Comparison of ENCODE assay signal across 8 cellular contexts in genomic region chr1:9009438-9010366, GRCh38. TPM values are rescaled to one million over a fixed set of nuclear protein-coding genes. Genes with fewer than 3 reads are reported as not detected.
DNase-seq lines count a peak whose midpoint lies in the region; ATAC-seq and TF ChIP-seq lines count a peak whose summit lies in the region.

No MANE protein-coding gene starts in this region.

- H2AFZ ChIP-seq in PC-9 (no peak overlapping the region), parathyroid adenoma (no peak overlapping the region)

- H3K9me3 ChIP-seq in PC-9 (ENCODE audit: insufficient read depth, low read depth) (no peaks in the 10 kb centered on the region), parathyroid adenoma (ENCODE audit: control insufficient read depth, low read length) (no peaks in the 10 kb centered on the region)

- H3K27me3 ChIP-seq in PC-9 (ENCODE audit: insufficient read depth, low read depth), result no peaks in the 10 kb centered on the region
- no peaks in the 10 kb centered on the region for H3K27me3 ChIP-seq in parathyroid adenoma (ENCODE audit: control insufficient read depth, insufficient read depth, low read length)

- no peak overlapping the region for H3K27ac ChIP-seq in PC-9
- H3K27ac ChIP-seq in parathyroid adenoma, result no peak overlapping the region

- peak; percentile 65 for DNase-seq in activated effector memory CD4-positive, alpha-beta T cell treated with anti-CD3 and anti-CD28 coated beads, Interleukin-2, amount 50 U/mL, for 16 hours
- no peak for DNase-seq in activated effector memory CD4-positive, alpha-beta T cell treated with Interleukin-2 at 50 U/mL for 16 hours
- DNase-seq in PC-9, result peak; percentile 8 to 50
- DNase-seq in epithelial cell of esophagus (ENCODE audit: low read depth), result peak; percentile 41
- no peak for DNase-seq in C1 segment of cervical spinal cord (lab: John Stamatoyannopoulos, UW)
- no peak for DNase-seq in hippocampal formation (lab: John Stamatoyannopoulos, UW)

- H3K4me2 ChIP-seq in PC-9, result no peak overlapping the region
- no peak overlapping the region for H3K4me2 ChIP-seq in parathyroid adenoma (ENCODE audit: low read length)

- H3K4me1 ChIP-seq in PC-9 (replicated peaks; ENCODE audit: insufficient read depth) (no peaks in the 10 kb centered on the region), parathyroid adenoma (no peaks in the 10 kb centered on the region)

- H3K79me2 ChIP-seq in PC-9 (ENCODE audit: low read depth) (no peaks in the 10 kb centered on the region), parathyroid adenoma (no peaks in the 10 kb centered on the region)

- POLR2A ChIA-PET in PC-9 (lab: Charles Lee; ENCODE audit: unreplicated experiment), result no interaction called here

- H4K20me1 ChIP-seq in PC-9 (ENCODE audit: insufficient read depth), result no peaks in the 10 kb centered on the region

- no peaks in the 10 kb centered on the region for H3K9me2 ChIP-seq in PC-9 (ENCODE audit: insufficient read depth)

- TF ChIP-seq CTCF in PC-9 (conservative IDR thresholded peaks at IDR 0.05), result peak; percentile 64
- TF ChIP-seq CTCF in epithelial cell of esophagus (IDR thresholded peaks at IDR 0.05; ENCODE audit: insufficient read depth, low read depth, low read length, missing control alignments), result peak; percentile 71
- TF ChIP-seq CTCF in parathyroid adenoma (IDR thresholded peaks at IDR 0.05), result peak; percentile 38

- H3K4me3 ChIP-seq in PC-9, result no peak overlapping the region
- H3K4me3 ChIP-seq in epithelial cell of esophagus (ENCODE audit: low read length), result no peak overlapping the region
- no peak overlapping the region for H3K4me3 ChIP-seq in parathyroid adenoma (ENCODE audit: low read depth, low read length)

- no peak overlapping the region for H3K9ac ChIP-seq in parathyroid adenoma

- no peak for ATAC-seq in GM21447 (IDR thresholded peaks at IDR 0.05; ENCODE audit: unreplicated experiment)

- no peaks in the 10 kb centered on the region for H3F3A ChIP-seq in PC-9 (ENCODE audit: insufficient read depth, low read depth)

- no TSS peak for BruUV-seq in PC-9 (replicated peaks; lab: Mats Ljungman, UMichigan)

- no peaks in the 10 kb centered on the region for H3K36me3 ChIP-seq in PC-9 (ENCODE audit: low read depth)
- no peaks in the 10 kb centered on the region for H3K36me3 ChIP-seq in parathyroid adenoma (ENCODE audit: control insufficient read depth, insufficient read depth, low read length)

- intact Hi-C loops in PC-9 (cut with micrococcal nuclease; ENCODE audit: unreplicated experiment), result loop anchor here (5.0 kb wide), 2 partner anchors 92 to 152 kb away; no protein-coding TSS in a partner anchor

- CTCF ChIA-PET in PC-9 (lab: Charles Lee), result no interaction called here

RNA-seq across cellular contexts. Expression of gene SLC2A7, which starts 16.5 kb away (rescaled TPM):
- not detected in 2 replicates for total RNA-seq in PC-9 (2021)

RNA-seq across cellular contexts. Expression of gene SLC2A5, which starts 59.7 kb away (rescaled TPM):
- total RNA-seq in PC-9 (2021), result not detected in 2 replicates

Comparison
In these comparisons a context has a peak if more than half of its experiments do, and no peak if none do; other contexts are left out.
1. DNase-seq: peak in activated effector memory CD4-positive, alpha-beta T cell treated with anti-CD3 and anti-CD28 coated beads, Interleukin-2, amount 50 U/mL, for 16 hours (single experiment), PC-9 (2 of 2) and epithelial cell of esophagus (single experiment); none in activated effector memory CD4-positive, alpha-beta T cell treated with Interleukin-2 at 50 U/mL for 16 hours (single experiment), C1 segment of cervical spinal cord (0 of 14) and hippocampal formation (0 of 2).
2. Peak in every context shown above with its lines, with median percentiles within 50 percentile points of each other: CTCF ChIP-seq.